12 cellular contexts compared by ENCODE assay signal in the genomic region with DNA sequence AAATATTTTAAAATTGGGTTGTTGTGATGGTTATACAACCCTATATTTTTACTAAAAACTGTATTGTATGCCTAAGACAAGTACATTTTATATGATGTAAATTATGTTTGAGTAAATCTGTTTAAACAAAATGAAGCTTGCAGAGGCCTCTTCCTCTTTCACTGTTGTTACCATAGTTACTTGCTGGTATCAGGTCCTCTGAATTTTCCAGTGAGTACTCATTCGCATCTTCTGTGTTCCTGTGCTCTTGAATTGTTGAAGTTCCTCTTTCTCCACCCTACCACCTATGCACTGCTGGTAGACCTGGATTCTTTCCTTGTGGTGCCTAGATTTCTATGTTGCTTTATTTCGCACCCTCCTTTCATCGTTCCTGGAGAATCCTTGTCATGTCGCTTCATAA.
DNase-seq lines count a peak whose midpoint lies in the region; ATAC-seq and TF ChIP-seq lines count a peak whose summit lies in the region.
"Had no signal": no experiment of that assay in that cellular context is flagged by ENCODE, and none has a peak within 500 bp of the region (broad histone marks: within the 10 kb centered on the region; RNA-seq: fewer than 3 reads in every experiment).

No MANE protein-coding gene starts in this region.

- no peaks in the 10 kb centered on the region for H3K36me3 Mint-ChIP-seq in brain
- H3K36me3 Mint-ChIP-seq in activated naive CD4-positive, alpha-beta T cell treated with anti-CD3 and anti-CD28 coated beads, Interleukin-2, amount 10 ng/mL, durations not matched to agents 7 days and 5 days: no peaks in the 10 kb centered on the region

- TF ChIP-seq CTCF in brain (conservative IDR thresholded peaks at IDR 0.05): no peak

- H3K4me1 Mint-ChIP-seq in brain: peaks cover 33% of the 10 kb centered on the region
- H3K4me1 Mint-ChIP-seq in activated naive CD4-positive, alpha-beta T cell treated with anti-CD3 and anti-CD28 coated beads, Interleukin-2, amount 10 ng/mL, durations not matched to agents 7 days and 5 days: no peaks in the 10 kb centered on the region

- CTCF ChIA-PET in activated naive CD4-positive, alpha-beta T cell treated with anti-CD3 and anti-CD28 coated beads, Interleukin-2, amount 10 ng/mL, durations not matched to agents 7 days and 5 days (lab: Charles Lee): no interaction called here

- no peak overlapping the region for H3K4me3 Mint-ChIP-seq in brain
- H3K4me3 Mint-ChIP-seq in activated naive CD4-positive, alpha-beta T cell treated with anti-CD3 and anti-CD28 coated beads, Interleukin-2, amount 10 ng/mL, durations not matched to agents 7 days and 5 days: no peak overlapping the region

- no peaks in the 10 kb centered on the region for H3K27me3 Mint-ChIP-seq in brain
- no peaks in the 10 kb centered on the region for H3K27me3 Mint-ChIP-seq in activated naive CD4-positive, alpha-beta T cell treated with anti-CD3 and anti-CD28 coated beads, Interleukin-2, amount 10 ng/mL, durations not matched to agents 7 days and 5 days

- no peak for DNase-seq in activated naive CD4-positive, alpha-beta T cell treated with anti-CD3 and anti-CD28 coated beads, Interleukin-2, amount 10 ng/mL, durations not matched to agents 7 days and 5 days
- DNase-seq in stimulated activated CD4-positive, alpha-beta T cell treated with anti-CD3 and anti-CD28 coated beads, Interleukin-1b, Interleukin-23, amount 100 ng/mL, for 48 hours: no peak
- DNase-seq in NOMO-1 treated with DMSO at 0.1 percent for 48 hours (lab: John Stamatoyannopoulos, UW; ENCODE audit: unreplicated experiment): no peak
- no peak for DNase-seq in cerebellar cortex (ENCODE audit: low spot score)
- DNase-seq: IMR-90, lower lobe of right lung, retina, T-helper 1 cell had no signal

- peaks cover 0 to 4% (median 0%) of the 10 kb centered on the region in 5 experiments for H3K9me3 Mint-ChIP-seq in brain
- no peaks in the 10 kb centered on the region for H3K9me3 Mint-ChIP-seq in activated naive CD4-positive, alpha-beta T cell treated with anti-CD3 and anti-CD28 coated beads, Interleukin-2, amount 10 ng/mL, durations not matched to agents 7 days and 5 days

- H3K27ac Mint-ChIP-seq in brain: peak overlapping the region in 3 of 5 experiments; percentile 28 to 74 (median 61)
- H3K27ac Mint-ChIP-seq in activated naive CD4-positive, alpha-beta T cell treated with anti-CD3 and anti-CD28 coated beads, Interleukin-2, amount 10 ng/mL, durations not matched to agents 7 days and 5 days: no peak overlapping the region

- ATAC-seq in GM18870 (IDR thresholded peaks at IDR 0.05; ENCODE audit: unreplicated experiment): peak; percentile 78
- peak; percentile 70 for ATAC-seq in GM21529 (IDR thresholded peaks at IDR 0.05; ENCODE audit: unreplicated experiment)
- peak; percentile 87 for ATAC-seq in HG03159 (IDR thresholded peaks at IDR 0.05; ENCODE audit: unreplicated experiment)
- ATAC-seq: lower lobe of right lung had no signal
